22 cellular contexts compared by ENCODE assay signal in genomic region chr22:49364398-49364797, GRCh38.
DNase-seq lines count a peak whose midpoint lies in the region; ATAC-seq and TF ChIP-seq lines count a peak whose summit lies in the region.
"Had no signal": no experiment of that assay in that cellular context is flagged by ENCODE, and none has a peak within 500 bp of the region (broad histone marks: within the 10 kb centered on the region; RNA-seq: fewer than 3 reads in every experiment).

No MANE protein-coding gene starts in this region.

- H3K27me3 ChIP-seq in vagina (no peaks in the 10 kb centered on the region), mesendoderm (ENCODE audit: insufficient read depth, low read length, poor library complexity) (no peaks in the 10 kb centered on the region)
- H3K27me3 ChIP-seq: BE2C had no signal

- H3K36me3 Mint-ChIP-seq in activated CD8-positive, alpha-beta memory T cell treated with anti-CD3 and anti-CD28 coated beads, Interleukin-2, amount 10 ng/mL, durations not matched to agents 7 days and 5 days, result no peaks in the 10 kb centered on the region
- no peaks in the 10 kb centered on the region for H3K36me3 Mint-ChIP-seq in osteocyte (ENCODE audit: unreplicated experiment)
- H3K36me3 Mint-ChIP-seq: CD14-positive monocyte had no signal

- no peak overlapping the region for H3K9ac ChIP-seq in mesendoderm (ENCODE audit: low read length)

- H4K5ac ChIP-seq in mesendoderm (ENCODE audit: low read length), result no peak overlapping the region

- TF ChIP-seq CTCF in osteocyte (IDR thresholded peaks at IDR 0.05), result no peak
- no peak for TF ChIP-seq CTCF in vagina (IDR thresholded peaks at IDR 0.05)

- H3K4me2 ChIP-seq in mesendoderm (ENCODE audit: low read length), result no peak overlapping the region
- H3K4me2 ChIP-seq: PC-9 had no signal

- no peak for ATAC-seq in activated CD8-positive, alpha-beta memory T cell treated with anti-CD3 and anti-CD28 coated beads, Interleukin-2, amount 10 ng/mL, durations not matched to agents 7 days and 5 days
- no peak for ATAC-seq in left lobe of liver
- ATAC-seq: HCT116 had no signal

- H3K9me3 Mint-ChIP-seq in activated CD8-positive, alpha-beta memory T cell treated with anti-CD3 and anti-CD28 coated beads, Interleukin-2, amount 10 ng/mL, durations not matched to agents 7 days and 5 days (ENCODE audit: low read depth), result no peaks in the 10 kb centered on the region
- no peaks in the 10 kb centered on the region for H3K9me3 Mint-ChIP-seq in osteocyte (ENCODE audit: unreplicated experiment)

- no peak overlapping the region for H2BK120ac ChIP-seq in mesendoderm (ENCODE audit: low read depth, low read length)

- intact Hi-C loops in vagina (cut with DNase I), result no loop called here

- H3K9me3 ChIP-seq in vagina, result no peaks in the 10 kb centered on the region
- H3K9me3 ChIP-seq: BE2C had no signal

- no peak overlapping the region for H3K4me3 Mint-ChIP-seq in activated CD8-positive, alpha-beta memory T cell treated with anti-CD3 and anti-CD28 coated beads, Interleukin-2, amount 10 ng/mL, durations not matched to agents 7 days and 5 days
- H3K4me3 Mint-ChIP-seq in osteocyte (ENCODE audit: unreplicated experiment), result no peak overlapping the region
- H3K4me3 Mint-ChIP-seq: CD14-positive monocyte had no signal

- H3K27ac Mint-ChIP-seq in activated CD8-positive, alpha-beta memory T cell treated with anti-CD3 and anti-CD28 coated beads, Interleukin-2, amount 10 ng/mL, durations not matched to agents 7 days and 5 days, result no peak overlapping the region
- H3K27ac Mint-ChIP-seq in osteocyte (ENCODE audit: unreplicated experiment), result no peak overlapping the region
- H3K27ac Mint-ChIP-seq: CD14-positive monocyte had no signal

- no peak overlapping the region for H3K18ac ChIP-seq in mesendoderm (ENCODE audit: low read length)

- H3K4me1 ChIP-seq in vagina (no peaks in the 10 kb centered on the region), mesendoderm (ENCODE audit: control insufficient read depth, low read depth, low read length) (no peaks in the 10 kb centered on the region)
- H3K4me1 ChIP-seq: BE2C had no signal

- no peak overlapping the region for H3K23ac ChIP-seq in mesendoderm (ENCODE audit: low read length)

- H2BK5ac ChIP-seq in mesendoderm (ENCODE audit: low read length), result no peak overlapping the region

- H3K79me1 ChIP-seq in mesendoderm (ENCODE audit: low read length), result no peaks in the 10 kb centered on the region

- WGBS in mesendoderm (ENCODE audit: extremely low coverage, insufficient coverage, low lambda C conversion rate), result no CpG with 5 or more reads among the region's 15 CpGs

- H3K56ac ChIP-seq in mesendoderm (ENCODE audit: low read length), result no peak overlapping the region

- H3K27ac ChIP-seq in vagina (no peak overlapping the region), mesendoderm (ENCODE audit: low read depth, low read length) (no peak overlapping the region)
- H3K27ac ChIP-seq: 22Rv1, HL-60, PC-9 had no signal

- H3K4me1 Mint-ChIP-seq in activated CD8-positive, alpha-beta memory T cell treated with anti-CD3 and anti-CD28 coated beads, Interleukin-2, amount 10 ng/mL, durations not matched to agents 7 days and 5 days, result no peaks in the 10 kb centered on the region
- H3K4me1 Mint-ChIP-seq in osteocyte (ENCODE audit: unreplicated experiment), result peaks cover 19% of the 10 kb centered on the region

- H4K8ac ChIP-seq in mesendoderm (ENCODE audit: low read depth, low read length), result no peak overlapping the region

- H3K36me3 ChIP-seq in vagina, result no peaks in the 10 kb centered on the region
- H3K36me3 ChIP-seq in mesendoderm (ENCODE audit: control insufficient read depth, insufficient read depth, low read length), result no peaks in the 10 kb centered on the region
- H3K36me3 ChIP-seq: BE2C had no signal

- peaks cover 6% of the 10 kb centered on the region for H3K27me3 Mint-ChIP-seq in activated CD8-positive, alpha-beta memory T cell treated with anti-CD3 and anti-CD28 coated beads, Interleukin-2, amount 10 ng/mL, durations not matched to agents 7 days and 5 days
- no peaks in the 10 kb centered on the region for H3K27me3 Mint-ChIP-seq in osteocyte (ENCODE audit: unreplicated experiment)

- H3K79me2 ChIP-seq in mesendoderm (ENCODE audit: control insufficient read depth, insufficient read depth, low read length), result no peaks in the 10 kb centered on the region

- no peak overlapping the region for H2AK5ac ChIP-seq in mesendoderm (ENCODE audit: low read length)

- DNase-seq in activated CD8-positive, alpha-beta memory T cell treated with anti-CD3 and anti-CD28 coated beads, Interleukin-2, amount 10 ng/mL, durations not matched to agents 7 days and 5 days, result peak; percentile 29
- DNase-seq in activated CD8-positive, alpha-beta memory T cell treated with anti-CD3 and anti-CD28 coated beads, Interleukin-2, amount 50 U/mL, for 4 hours, result no peak
- DNase-seq in left lobe of liver (ENCODE audit: low spot score) (peak; percentile 32), osteocyte (ENCODE audit: extremely low spot score, unreplicated experiment) (peak; percentile 70), vagina (ENCODE audit: extremely low spot score in 2 of 2) (peak; percentile 32 to 77), mesendoderm (no peak)
- DNase-seq in stimulated activated CD4-positive, alpha-beta T cell treated with anti-CD3 and anti-CD28 coated beads, Interleukin-15, amount 100 ng/mL, for 24 hours, result no peak
- DNase-seq: BE2C, Calu3, DND-41, NCI-H1048, NCI-H1417 treated with DMSO at 0.1 percent for 48 hours, NCI-H1694 treated with DMSO at 0.1 percent for 48 hours, NCI-H2081, NCI-H2227 treated with DMSO at 0.1 percent for 48 hours, NCI-H526 treated with DMSO at 0.1 percent for 48 hours, PC-9, Right ventricle myocardium superior had no signal

- CTCF ChIA-PET in activated CD8-positive, alpha-beta memory T cell treated with anti-CD3 and anti-CD28 coated beads, Interleukin-2, amount 10 ng/mL, durations not matched to agents 7 days and 5 days (lab: Charles Lee), result no interaction called here

- no peak for TF ChIP-seq POLR2A in vagina (IDR thresholded peaks at IDR 0.05)

- H3K4me3 ChIP-seq in vagina (no peak overlapping the region), mesendoderm (ENCODE audit: low read length) (no peak overlapping the region)
- H3K4me3 ChIP-seq: PC-9 had no signal

- H2BK15ac ChIP-seq in mesendoderm (replicated peaks; ENCODE audit: low read depth), result no peak overlapping the region

- no peak overlapping the region for H3K4ac ChIP-seq in mesendoderm (ENCODE audit: low read depth, low read length)

Comparison
In these comparisons a context has a peak if more than half of its experiments do, and no peak if none do; other contexts are left out.
1. DNase-seq: peak in activated CD8-positive, alpha-beta memory T cell treated with anti-CD3 and anti-CD28 coated beads, Interleukin-2, amount 10 ng/mL, durations not matched to agents 7 days and 5 days (single experiment), left lobe of liver (single experiment), osteocyte (single experiment) and vagina (2 of 2); none in activated CD8-positive, alpha-beta memory T cell treated with anti-CD3 and anti-CD28 coated beads, Interleukin-2, amount 50 U/mL, for 4 hours (single experiment), stimulated activated CD4-positive, alpha-beta T cell treated with anti-CD3 and anti-CD28 coated beads, Interleukin-15, amount 100 ng/mL, for 24 hours (single experiment) and mesendoderm (single experiment).